9 cellular contexts compared by ENCODE assay signal in the genomic region with DNA sequence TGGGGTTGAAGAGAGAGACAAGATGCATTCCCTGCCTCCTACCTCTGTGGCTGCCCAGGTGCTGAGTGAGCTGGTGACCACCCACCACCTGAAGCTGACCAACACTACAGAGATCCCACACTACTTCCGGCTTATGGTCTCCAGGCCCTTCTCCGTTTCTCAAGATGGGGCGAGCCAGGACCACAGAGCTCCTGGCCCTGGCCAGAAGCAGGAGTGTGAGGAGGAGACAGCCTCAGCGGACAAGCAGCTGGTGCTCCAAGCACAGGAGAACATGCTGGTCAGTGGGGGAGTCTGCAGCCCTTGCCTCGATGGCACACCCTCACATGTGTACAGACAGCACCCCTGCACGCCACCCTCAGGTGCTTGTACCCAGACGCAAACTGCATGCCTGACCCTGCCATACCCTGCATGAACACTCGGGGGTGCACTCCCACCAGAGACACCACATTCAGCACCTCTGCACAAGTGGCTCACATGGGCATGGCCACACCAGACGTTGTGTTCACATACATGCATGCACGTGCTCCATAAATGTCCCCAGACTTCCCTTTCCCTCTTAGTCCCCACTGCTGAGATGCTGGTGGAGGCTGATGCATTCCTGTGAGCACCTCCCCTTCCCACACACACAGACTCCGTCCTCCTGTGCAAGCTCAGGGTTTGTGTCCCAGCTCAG. TPM values are rescaled to one million over a fixed set of nuclear protein-coding genes. Genes with fewer than 3 reads are reported as not detected.
DNase-seq lines count a peak whose midpoint lies in the region; ATAC-seq, FAIRE-seq and TF ChIP-seq lines count a peak whose summit lies in the region.
"Had no signal": no experiment of that assay in that cellular context is flagged by ENCODE, and none has a peak within 500 bp of the region (broad histone marks: within the 10 kb centered on the region; RNA-seq: fewer than 3 reads in every experiment).

No MANE protein-coding gene starts in this region.

- H3K36me3 ChIP-seq in astrocyte (ENCODE audit: insufficient read depth, low read length): peaks cover 3% of the 10 kb centered on the region

- no peak overlapping the region for H3K9ac ChIP-seq in astrocyte (ENCODE audit: low read length)

- H3K9me3 Mint-ChIP-seq in T-cell (no peaks in the 10 kb centered on the region), astrocyte (ENCODE audit: unreplicated experiment) (peaks cover 2% of the 10 kb centered on the region)

- no peaks in the 10 kb centered on the region for H3K27me3 Mint-ChIP-seq in T-cell
- H3K27me3 Mint-ChIP-seq in astrocyte (ENCODE audit: low read depth, unreplicated experiment): peaks cover 11% of the 10 kb centered on the region

- no peaks in the 10 kb centered on the region for H3K9me3 ChIP-seq in astrocyte (ENCODE audit: insufficient read depth, low read depth, low read length)

- no peak overlapping the region for H3K27ac ChIP-seq in astrocyte (ENCODE audit: low read depth, low read length)

- peak; percentile 83 for DNase-seq in D341Med (ENCODE audit: low spot score)
- DNase-seq in HPDE6-E6E7 (ENCODE audit: extremely low spot score): peak; percentile 16
- peak; percentile 48 to 82 (median 68) for DNase-seq in T-cell
- DNase-seq in astrocyte (ENCODE audit: low read depth): peak; percentile 19
- peak; percentile 83 for DNase-seq in iPS-NIHi7 (ENCODE audit: extremely low spot score)
- peak; percentile 60 to 62 for DNase-seq in stimulated activated CD4-positive, alpha-beta T cell treated with anti-CD3 and anti-CD28 coated beads, Interleukin-1b, Interleukin-23, amount 100 ng/mL, for 4 hours (ENCODE audit: low read depth in 2 of 2)

- CTCF ChIA-PET in T-cell (lab: Charles Lee): interaction anchor here (0.6 to 1.9 kb wide), 5 partner anchors 10 to 362 kb away, joined by 3 to 10 read pairs (median 4); partner anchors contain the start of gene XYLB (in 1 of the 2)

- no peak overlapping the region for H3K4me2 ChIP-seq in astrocyte (ENCODE audit: low read length)

- H3K27ac Mint-ChIP-seq in T-cell: peak overlapping the region; percentile 42 to 74
- no peak overlapping the region for H3K27ac Mint-ChIP-seq in astrocyte (ENCODE audit: unreplicated experiment)

- H3K36me3 Mint-ChIP-seq in T-cell (peaks cover 19% of the 10 kb centered on the region), astrocyte (ENCODE audit: low read depth, unreplicated experiment) (peaks cover 20% of the 10 kb centered on the region)

- ATAC-seq in GM19438 (IDR thresholded peaks at IDR 0.05; ENCODE audit: low read depth, unreplicated experiment) (peak; percentile 69), T-cell (replicated peaks in 1 of 4) (peak; percentile 77 to 90 (median 86)), HG02840 (IDR thresholded peaks at IDR 0.05; ENCODE audit: low FRiP score, unreplicated experiment) (no peak)

- no peak overlapping the region for H3K4me3 Mint-ChIP-seq in T-cell
- no peak overlapping the region for H3K4me3 Mint-ChIP-seq in astrocyte (ENCODE audit: unreplicated experiment)

- H3K79me2 ChIP-seq in astrocyte (ENCODE audit: insufficient read depth, low read length): no peaks in the 10 kb centered on the region

- H4K20me1 ChIP-seq in astrocyte (ENCODE audit: insufficient read depth, low read length): peaks cover 7% of the 10 kb centered on the region

- peaks cover 2 to 17% (median 12%) of the 10 kb centered on the region in 3 donors for H3K4me1 Mint-ChIP-seq in T-cell
- H3K4me1 Mint-ChIP-seq in astrocyte (ENCODE audit: low read depth, unreplicated experiment): no peaks in the 10 kb centered on the region

- no peaks in the 10 kb centered on the region for H3K27me3 ChIP-seq in astrocyte (ENCODE audit: insufficient read depth, low read length)

- peak; percentile 55 for TF ChIP-seq CTCF in astrocyte (IDR thresholded peaks at IDR 0.05; ENCODE audit: insufficient read depth, low read depth, low read length)

- POLR2A ChIA-PET in T-cell (lab: Charles Lee): interaction anchor here in 1 of 2 donors (0.6 kb wide), 1 partner anchor 385 kb away, joined by 9 read pairs; no protein-coding TSS in a partner anchor

- H2AFZ ChIP-seq in astrocyte (ENCODE audit: low read depth, low read length): no peak overlapping the region

- no peaks in the 10 kb centered on the region for H3K4me1 ChIP-seq in astrocyte (ENCODE audit: insufficient read depth, low read length)

- no peak overlapping the region for H3K4me3 ChIP-seq in astrocyte (ENCODE audit: insufficient read depth, low read depth, low read length)

- FAIRE-seq in astrocyte (lab: Jason Lieb, UNC): no peak
- FAIRE-seq: colon had no signal

RNA-seq across cellular contexts. Expression of gene ACAA1, which starts 19.0 kb away (rescaled TPM):
- total RNA-seq in T-cell (10 to 100 TPM; 70.7 to 97.1 (median 90.8) TPM), astrocyte (67.0 and 69.4 TPM in 2 replicates)

RNA-seq across cellular contexts. Expression of gene MYD88, which starts 20.6 kb away (rescaled TPM):
- total RNA-seq in T-cell (10 to 100 TPM; 32.4 to 68.5 (median 56.6) TPM), astrocyte (50.6 and 55.8 TPM in 2 replicates)

RNA-seq across cellular contexts. Expression of gene OXSR1, which starts 47.5 kb away (rescaled TPM):
- total RNA-seq in T-cell: 10 to 100 TPM; 30.7 to 40.4 (median 37.4) TPM
- 78.2 and 83.1 TPM in 2 replicates for total RNA-seq in astrocyte

Comparison
In these comparisons a context has a peak if more than half of its experiments do, and no peak if none do; other contexts are left out.
1. DNase-seq: peak in every context shown above with its lines; median percentile 83 in D341Med; 83 in iPS-NIHi7; 68 in T-cell; 61 in stimulated activated CD4-positive, alpha-beta T cell treated with anti-CD3 and anti-CD28 coated beads, Interleukin-1b, Interleukin-23, amount 100 ng/mL, for 4 hours; 19 in astrocyte; 16 in HPDE6-E6E7.